In the genomic region with DNA sequence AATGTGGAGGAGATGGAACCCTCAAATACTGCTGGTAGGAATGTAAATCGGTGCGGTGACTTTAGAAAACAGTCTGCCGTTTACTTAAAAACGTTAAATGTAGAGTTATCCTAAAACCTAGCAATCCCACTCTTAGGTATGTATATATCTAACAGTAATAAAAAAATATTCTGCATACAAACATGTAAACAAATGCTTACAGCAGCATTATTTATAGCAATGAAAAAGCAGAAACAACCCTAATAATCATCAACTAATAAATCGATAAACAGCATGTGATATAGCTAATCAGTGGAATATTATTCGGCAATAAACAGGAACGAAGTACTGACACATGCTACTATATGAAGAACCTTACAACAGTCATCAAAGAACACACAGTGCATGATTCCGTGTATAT, we compare ENCODE assay signal across 27 cellular contexts.
"Had no signal": no experiment of that assay in that cellular context is flagged by ENCODE, and none has a peak within 500 bp of the region (broad histone marks: within the 10 kb centered on the region; RNA-seq: fewer than 3 reads in every experiment).

No MANE protein-coding gene starts in this region.

- H3K4me3 ChIP-seq: neural progenitor cell, ovary, psoas muscle, skin epidermis, smooth muscle cell, spleen, suprapubic skin, testis, tibial artery, transverse colon, upper lobe of right lung, uterus had no signal

- H3K36me3 ChIP-seq: neural progenitor cell, ovary, spleen, suprapubic skin, tibial artery, transverse colon, upper lobe of right lung, uterus had no signal

- DNase-seq: natural killer cell; occipital lobe; ovary; psoas muscle; right cardiac atrium; spleen; stimulated activated CD4-positive, alpha-beta T cell treated with anti-CD3 and anti-CD28 coated beads, Interleukin-12 subunit alpha, Interleukin-12 subunit beta, amount 100 ng/mL, for 4 hours; stimulated activated CD4-positive, alpha-beta T cell treated with anti-CD3 and anti-CD28 coated beads, Interleukin-1b, Interleukin-23, amount 100 ng/mL, for 48 hours; stimulated activated CD4-positive, alpha-beta T cell treated with anti-CD3 and anti-CD28 coated beads, Interleukin-4, amount 100 ng/mL, for 1 hour; stimulated activated CD4-positive, alpha-beta T cell treated with anti-CD3 and anti-CD28 coated beads, Interleukin-4, amount 100 ng/mL, for 4 hours; stimulated activated CD8-positive, alpha-beta memory T cell treated with anti-CD3 and anti-CD28 coated beads, Interleukin-4, amount 100 ng/mL, for 48 hours; stimulated activated naive CD4-positive, alpha-beta T cell; stimulated activated naive CD8-positive, alpha-beta T cell treated with anti-CD3 and anti-CD28 coated beads, Interleukin-15, amount 100 ng/mL, for 72 hours; stimulated activated naive CD8-positive, alpha-beta T cell treated with anti-CD3 and anti-CD28 coated beads, Interleukin-15, Interleukin-2, amounts not matched to agents 100 U/mL and 50 U/mL, for 24 hours; substantia nigra; testis; tibial artery; transverse colon; upper lobe of right lung; uterus had no signal

- H3K27me3 ChIP-seq: neural progenitor cell, ovary, spleen, suprapubic skin, testis, tibial artery, transverse colon, upper lobe of right lung, uterus had no signal

- H2AFZ ChIP-seq: neural progenitor cell, parathyroid adenoma had no signal

- H3K9me3 ChIP-seq: ovary, psoas muscle, suprapubic skin, testis, tibial artery, transverse colon, upper lobe of right lung, uterus had no signal

- H3K4me2 ChIP-seq: neural progenitor cell, smooth muscle cell had no signal

- ATAC-seq: natural killer cell; psoas muscle; right cardiac atrium; sciatic nerve; stimulated activated memory B cell treated with anti-CD40 and anti-IgM and Interleukin-4, amounts not matched to agents 10 μg/mL and 1 μg/mL and 100 μg/mL, for 72 hours; stimulated activated naive CD8-positive, alpha-beta T cell treated with anti-CD3 and anti-CD28 coated beads, Interleukin-15, amount 100 ng/mL, for 72 hours; stimulated activated naive CD8-positive, alpha-beta T cell treated with anti-CD3 and anti-CD28 coated beads, Interleukin-15, Interleukin-2, amounts not matched to agents 100 U/mL and 50 U/mL, for 24 hours; upper lobe of right lung had no signal

- H3K27ac ChIP-seq: neural progenitor cell, ovary, parathyroid adenoma, psoas muscle, skin epidermis, spleen, suprapubic skin, testis, tibial artery, transverse colon, upper lobe of right lung, uterus had no signal

- H3K79me2 ChIP-seq: parathyroid adenoma had no signal

- H3K9ac ChIP-seq: neural progenitor cell, parathyroid adenoma had no signal

- H3K4me1 ChIP-seq: neural progenitor cell, parathyroid adenoma, psoas muscle, spleen, suprapubic skin, testis, transverse colon, upper lobe of right lung, uterus had no signal
